Comparison of ENCODE assay signal across 1 cellular context in the genomic region with DNA sequence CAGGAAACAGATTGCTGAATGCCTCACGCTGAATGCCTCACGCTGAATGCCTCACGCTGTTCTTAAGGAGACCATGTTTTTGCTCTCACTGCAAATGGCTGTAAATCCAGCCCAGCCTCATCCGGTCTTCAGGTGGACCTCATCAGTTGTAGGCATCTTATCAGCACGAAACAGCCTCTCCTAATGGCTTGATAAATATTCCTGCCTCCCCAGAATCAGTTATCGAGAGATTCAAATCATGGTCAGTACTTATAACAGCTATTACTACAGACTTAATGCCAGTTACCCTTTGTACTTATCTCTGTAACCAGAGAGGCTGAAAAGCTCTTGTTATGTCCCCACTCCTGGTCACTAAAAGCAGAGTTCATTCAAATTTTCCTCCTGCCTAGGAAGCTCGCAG.
A peak's percentile ranks its signal among the peaks of the same experiment; 100 is the strongest.
TF ChIP-seq lines count a peak whose summit lies in the region.

No MANE protein-coding gene starts in this region.

TF ChIP-seq in K562, 482 proteins besides CTCF, POLR2A, EP300 and RAD21 (continued from another document and continues in another):
- TF ChIP-seq, protein P1, sequence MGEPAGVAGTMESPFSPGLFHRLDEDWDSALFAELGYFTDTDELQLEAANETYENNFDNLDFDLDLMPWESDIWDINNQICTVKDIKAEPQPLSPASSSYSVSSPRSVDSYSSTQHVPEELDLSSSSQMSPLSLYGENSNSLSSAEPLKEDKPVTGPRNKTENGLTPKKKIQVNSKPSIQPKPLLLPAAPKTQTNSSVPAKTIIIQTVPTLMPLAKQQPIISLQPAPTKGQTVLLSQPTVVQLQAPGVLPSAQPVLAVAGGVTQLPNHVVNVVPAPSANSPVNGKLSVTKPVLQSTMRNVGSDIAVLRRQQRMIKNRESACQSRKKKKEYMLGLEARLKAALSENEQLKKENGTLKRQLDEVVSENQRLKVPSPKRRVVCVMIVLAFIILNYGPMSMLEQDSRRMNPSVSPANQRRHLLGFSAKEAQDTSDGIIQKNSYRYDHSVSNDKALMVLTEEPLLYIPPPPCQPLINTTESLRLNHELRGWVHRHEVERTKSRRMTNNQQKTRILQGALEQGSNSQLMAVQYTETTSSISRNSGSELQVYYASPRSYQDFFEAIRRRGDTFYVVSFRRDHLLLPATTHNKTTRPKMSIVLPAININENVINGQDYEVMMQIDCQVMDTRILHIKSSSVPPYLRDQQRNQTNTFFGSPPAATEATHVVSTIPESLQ (CRISPR knock-in tag; IDR thresholded peaks at IDR 0.05) = no peak
- no peak for TF ChIP-seq ZNF175 (CRISPR knock-in tag; IDR thresholded peaks at IDR 0.05; ENCODE audit: low read depth)
- peak; percentile 96 for TF ChIP-seq HMBOX1 (IDR thresholded peaks at IDR 0.05)
- no peak for TF ChIP-seq NFYB (IDR thresholded peaks at IDR 0.05; ENCODE audit: extremely low read depth, insufficient read length)
- TF ChIP-seq ZNF311 (CRISPR knock-in tag; IDR thresholded peaks at IDR 0.05) = no peak
- no peak for TF ChIP-seq HINFP (tag; conservative IDR thresholded peaks at IDR 0.05; ENCODE audit: low read depth)
- TF ChIP-seq, protein P2, sequence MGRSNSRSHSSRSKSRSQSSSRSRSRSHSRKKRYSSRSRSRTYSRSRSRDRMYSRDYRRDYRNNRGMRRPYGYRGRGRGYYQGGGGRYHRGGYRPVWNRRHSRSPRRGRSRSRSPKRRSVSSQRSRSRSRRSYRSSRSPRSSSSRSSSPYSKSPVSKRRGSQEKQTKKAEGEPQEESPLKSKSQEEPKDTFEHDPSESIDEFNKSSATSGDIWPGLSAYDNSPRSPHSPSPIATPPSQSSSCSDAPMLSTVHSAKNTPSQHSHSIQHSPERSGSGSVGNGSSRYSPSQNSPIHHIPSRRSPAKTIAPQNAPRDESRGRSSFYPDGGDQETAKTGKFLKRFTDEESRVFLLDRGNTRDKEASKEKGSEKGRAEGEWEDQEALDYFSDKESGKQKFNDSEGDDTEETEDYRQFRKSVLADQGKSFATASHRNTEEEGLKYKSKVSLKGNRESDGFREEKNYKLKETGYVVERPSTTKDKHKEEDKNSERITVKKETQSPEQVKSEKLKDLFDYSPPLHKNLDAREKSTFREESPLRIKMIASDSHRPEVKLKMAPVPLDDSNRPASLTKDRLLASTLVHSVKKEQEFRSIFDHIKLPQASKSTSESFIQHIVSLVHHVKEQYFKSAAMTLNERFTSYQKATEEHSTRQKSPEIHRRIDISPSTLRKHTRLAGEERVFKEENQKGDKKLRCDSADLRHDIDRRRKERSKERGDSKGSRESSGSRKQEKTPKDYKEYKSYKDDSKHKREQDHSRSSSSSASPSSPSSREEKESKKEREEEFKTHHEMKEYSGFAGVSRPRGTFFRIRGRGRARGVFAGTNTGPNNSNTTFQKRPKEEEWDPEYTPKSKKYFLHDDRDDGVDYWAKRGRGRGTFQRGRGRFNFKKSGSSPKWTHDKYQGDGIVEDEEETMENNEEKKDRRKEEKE (IDR thresholded peaks at IDR 0.05; ENCODE audit: borderline replicate concordance in 1 of 2, control insufficient read depth in 1 of 2, low read depth in 2 of 2, low read length in 1 of 2) = no peak
- TF ChIP-seq ZNF644 (tag; IDR thresholded peaks at IDR 0.05; ENCODE audit: low read depth) = peak; percentile 80; the same call in 1 of the 2 replicates
- TF ChIP-seq NFXL1 (CRISPR knock-in tag; IDR thresholded peaks at IDR 0.05) = no peak
- no peak for TF ChIP-seq XRCC5 (IDR thresholded peaks at IDR 0.05; ENCODE audit: low read depth, low read length)
- no peak for TF ChIP-seq STAG1 (CRISPR knock-in tag; IDR thresholded peaks at IDR 0.05; ENCODE audit: borderline replicate concordance)
- no peak for TF ChIP-seq PCBP2 (IDR thresholded peaks at IDR 0.05; ENCODE audit: low read depth, low read length, poor library complexity, severe bottlenecking)
- peak; percentile 89 for TF ChIP-seq FOXM1 (IDR thresholded peaks at IDR 0.05; ENCODE audit: low read depth)
- TF ChIP-seq FOXM1 (CRISPR knock-in tag; IDR thresholded peaks at IDR 0.05; ENCODE audit: low read depth) = no peak
- TF ChIP-seq PPARD (CRISPR knock-in tag; IDR thresholded peaks at IDR 0.05) = no peak
- TF ChIP-seq, protein P3, sequence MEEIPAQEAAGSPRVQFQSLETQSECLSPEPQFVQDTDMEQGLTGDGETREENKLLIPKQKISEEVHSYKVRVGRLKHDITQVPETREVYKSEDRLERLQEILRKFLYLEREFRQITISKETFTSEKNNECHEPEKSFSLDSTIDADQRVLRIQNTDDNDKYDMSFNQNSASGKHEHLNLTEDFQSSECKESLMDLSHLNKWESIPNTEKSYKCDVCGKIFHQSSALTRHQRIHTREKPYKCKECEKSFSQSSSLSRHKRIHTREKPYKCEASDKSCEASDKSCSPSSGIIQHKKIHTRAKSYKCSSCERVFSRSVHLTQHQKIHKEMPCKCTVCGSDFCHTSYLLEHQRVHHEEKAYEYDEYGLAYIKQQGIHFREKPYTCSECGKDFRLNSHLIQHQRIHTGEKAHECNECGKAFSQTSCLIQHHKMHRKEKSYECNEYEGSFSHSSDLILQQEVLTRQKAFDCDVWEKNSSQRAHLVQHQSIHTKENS (CRISPR knock-in tag; IDR thresholded peaks at IDR 0.05) = no peak
- TF ChIP-seq TOE1 (IDR thresholded peaks at IDR 0.05; ENCODE audit: borderline replicate concordance) = no peak
- TF ChIP-seq TOE1 (CRISPR knock-in tag; IDR thresholded peaks at IDR 0.05; ENCODE audit: borderline replicate concordance, low read depth) = no peak
- no peak for TF ChIP-seq DIDO1 (tag; IDR thresholded peaks at IDR 0.05; ENCODE audit: low read depth)
- no peak for TF ChIP-seq MTF1 (CRISPR knock-in tag; IDR thresholded peaks at IDR 0.05; ENCODE audit: borderline replicate concordance)
- TF ChIP-seq POU5F1 (IDR thresholded peaks at IDR 0.05; ENCODE audit: borderline replicate concordance, low read depth, low read length, partially characterized antibody) = no peak
- no peak for TF ChIP-seq BRD9 (IDR thresholded peaks at IDR 0.05; ENCODE audit: low read depth, partially characterized antibody)
- TF ChIP-seq DLX4 (CRISPR knock-in tag; IDR thresholded peaks at IDR 0.05) = no peak
- no peak for TF ChIP-seq SIX5 (IDR thresholded peaks at IDR 0.05; ENCODE audit: borderline replicate concordance in 1 of 2, insufficient read depth in 1 of 2, low read depth in 1 of 2, low read length in 2 of 2)
- TF ChIP-seq EHMT2 (IDR thresholded peaks at IDR 0.05) = no peak
- TF ChIP-seq EWSR1 (IDR thresholded peaks at IDR 0.05; ENCODE audit: borderline replicate concordance, low read depth, partially characterized antibody) = no peak
- TF ChIP-seq ZKSCAN3 (CRISPR knock-in tag; IDR thresholded peaks at IDR 0.05) = no peak
- TF ChIP-seq, protein P4, sequence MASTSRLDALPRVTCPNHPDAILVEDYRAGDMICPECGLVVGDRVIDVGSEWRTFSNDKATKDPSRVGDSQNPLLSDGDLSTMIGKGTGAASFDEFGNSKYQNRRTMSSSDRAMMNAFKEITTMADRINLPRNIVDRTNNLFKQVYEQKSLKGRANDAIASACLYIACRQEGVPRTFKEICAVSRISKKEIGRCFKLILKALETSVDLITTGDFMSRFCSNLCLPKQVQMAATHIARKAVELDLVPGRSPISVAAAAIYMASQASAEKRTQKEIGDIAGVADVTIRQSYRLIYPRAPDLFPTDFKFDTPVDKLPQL (IDR thresholded peaks at IDR 0.05; ENCODE audit: extremely low read depth, insufficient read length) = no peak
- TF ChIP-seq CBX8 (IDR thresholded peaks at IDR 0.05; ENCODE audit: borderline replicate concordance, extremely low read depth, low read depth, low read length, poor library complexity, severe bottlenecking) = no peak
- peak; percentile 86 for TF ChIP-seq DPF2 (IDR thresholded peaks at IDR 0.05)
- TF ChIP-seq TCF15 (CRISPR knock-in tag; IDR thresholded peaks at IDR 0.05) = no peak
- TF ChIP-seq KLF16 (IDR thresholded peaks at IDR 0.05) = peak; percentile 89
- no peak for TF ChIP-seq ARID3B (CRISPR knock-in tag; IDR thresholded peaks at IDR 0.05; ENCODE audit: borderline replicate concordance)
- TF ChIP-seq, protein P5, sequence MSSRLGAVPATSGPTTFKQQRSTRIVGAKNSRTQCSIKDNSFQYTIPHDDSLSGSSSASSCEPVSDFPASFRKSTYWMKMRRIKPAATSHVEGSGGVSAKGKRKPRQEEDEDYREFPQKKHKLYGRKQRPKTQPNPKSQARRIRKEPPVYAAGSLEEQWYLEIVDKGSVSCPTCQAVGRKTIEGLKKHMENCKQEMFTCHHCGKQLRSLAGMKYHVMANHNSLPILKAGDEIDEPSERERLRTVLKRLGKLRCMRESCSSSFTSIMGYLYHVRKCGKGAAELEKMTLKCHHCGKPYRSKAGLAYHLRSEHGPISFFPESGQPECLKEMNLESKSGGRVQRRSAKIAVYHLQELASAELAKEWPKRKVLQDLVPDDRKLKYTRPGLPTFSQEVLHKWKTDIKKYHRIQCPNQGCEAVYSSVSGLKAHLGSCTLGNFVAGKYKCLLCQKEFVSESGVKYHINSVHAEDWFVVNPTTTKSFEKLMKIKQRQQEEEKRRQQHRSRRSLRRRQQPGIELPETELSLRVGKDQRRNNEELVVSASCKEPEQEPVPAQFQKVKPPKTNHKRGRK (tag; IDR thresholded peaks at IDR 0.05) = no peak
- TF ChIP-seq DEAF1 (CRISPR knock-in tag; IDR thresholded peaks at IDR 0.05) = no peak
- TF ChIP-seq TBP (optimal IDR thresholded peaks at IDR 0.05; ENCODE audit: low read depth, low read length) = no peak
- TF ChIP-seq SMAD1 (IDR thresholded peaks at IDR 0.05; ENCODE audit: low read depth, low read length, partially characterized antibody) = peak; percentile 61
- TF ChIP-seq CREBBP (IDR thresholded peaks at IDR 0.05; ENCODE audit: low read depth, low read length) = no peak
- no peak for TF ChIP-seq ZBTB43 (CRISPR knock-in tag; IDR thresholded peaks at IDR 0.05)
- TF ChIP-seq NCOA2 (IDR thresholded peaks at IDR 0.05; ENCODE audit: partially characterized antibody in 2 of 2) = no peak
- TF ChIP-seq, protein P6, sequence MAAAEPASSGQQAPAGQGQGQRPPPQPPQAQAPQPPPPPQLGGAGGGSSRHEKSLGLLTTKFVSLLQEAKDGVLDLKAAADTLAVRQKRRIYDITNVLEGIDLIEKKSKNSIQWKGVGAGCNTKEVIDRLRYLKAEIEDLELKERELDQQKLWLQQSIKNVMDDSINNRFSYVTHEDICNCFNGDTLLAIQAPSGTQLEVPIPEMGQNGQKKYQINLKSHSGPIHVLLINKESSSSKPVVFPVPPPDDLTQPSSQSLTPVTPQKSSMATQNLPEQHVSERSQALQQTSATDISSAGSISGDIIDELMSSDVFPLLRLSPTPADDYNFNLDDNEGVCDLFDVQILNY (CRISPR knock-in tag; IDR thresholded peaks at IDR 0.05) = no peak
- no peak for TF ChIP-seq U2AF1 (optimal IDR thresholded peaks at IDR 0.05; ENCODE audit: low read depth, low read length)
- TF ChIP-seq RBM17 (IDR thresholded peaks at IDR 0.05; ENCODE audit: borderline replicate concordance, low read depth, low read length) = no peak
